Comparison of ENCODE assay signal across 9 cellular contexts in the genomic region with DNA sequence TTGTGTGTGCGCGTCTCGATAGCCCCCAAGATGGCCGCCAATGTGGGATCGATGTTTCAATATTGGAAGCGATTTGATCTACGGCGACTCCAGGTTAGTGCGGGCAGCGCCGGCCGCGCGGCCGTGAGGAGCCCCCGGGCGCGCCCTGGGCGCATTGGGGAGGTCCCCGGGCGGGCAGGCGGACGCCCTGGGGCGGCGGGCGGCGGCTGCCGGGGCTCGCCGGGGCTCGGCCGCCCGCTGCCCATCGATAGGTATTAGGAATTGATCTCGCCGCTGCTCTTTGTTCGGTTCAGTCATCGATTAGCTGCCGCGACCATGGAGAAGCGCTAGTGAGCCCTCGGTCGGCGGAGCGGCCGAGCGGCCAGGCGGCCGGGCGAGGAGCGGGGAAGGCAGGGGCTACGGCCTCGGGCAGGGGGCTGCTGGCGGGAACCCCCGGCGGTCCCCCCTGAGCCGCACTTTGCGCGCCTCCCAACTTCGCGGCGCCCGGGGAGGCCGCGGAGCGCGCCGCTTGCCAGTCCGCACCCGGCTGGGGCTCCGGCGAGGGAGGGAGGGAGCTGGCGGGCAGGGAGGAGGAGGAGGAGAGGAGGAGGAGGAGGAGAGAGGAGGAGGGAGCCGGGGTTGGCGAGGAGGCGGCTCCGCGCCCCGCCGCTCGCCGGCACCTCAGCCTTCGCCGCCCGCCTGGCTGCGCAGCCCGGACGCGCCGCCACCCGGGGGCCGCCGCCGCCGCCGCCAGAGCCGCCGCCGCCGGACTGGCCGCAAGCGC. TPM values are rescaled to one million over a fixed set of nuclear protein-coding genes. Genes with fewer than 3 reads are reported as not detected.
DNase-seq lines count a peak whose midpoint lies in the region; ATAC-seq lines count a peak whose summit lies in the region.
"Had no signal": no experiment of that assay in that cellular context is flagged by ENCODE, and none has a peak within 500 bp of the region (broad histone marks: within the 10 kb centered on the region; RNA-seq: fewer than 3 reads in every experiment).

A gene (plus strand): TSS at position 18 of the 763 bp plus-strand sequence.

- no peaks in the 10 kb centered on the region for H3K4me1 ChIP-seq in right cardiac atrium (ENCODE audit: control insufficient read depth, insufficient read depth, low read length)

- peaks cover 5% of the 10 kb centered on the region for H3K4me1 Mint-ChIP-seq in T-helper 2 cell treated with Interferon-gamma antibody and Interleukin-4, amounts not matched to agents 5 μg/mL and 100 μg/mL, for 36 hours (ENCODE audit: low read depth)
- H3K4me1 Mint-ChIP-seq in stimulated activated naive B cell treated with anti-CD40 and anti-IgM and Interleukin-4, amounts not matched to agents 10 μg/mL and 1 μg/mL and 100 μg/mL, for 72 hours = peaks cover 12 to 28% of the 10 kb centered on the region in 2 donors

- H3K27me3 ChIP-seq in right cardiac atrium (ENCODE audit: control insufficient read depth, insufficient read depth) = peaks cover 4% of the 10 kb centered on the region

- no peaks in the 10 kb centered on the region for H3K36me3 Mint-ChIP-seq in T-helper 2 cell treated with Interferon-gamma antibody and Interleukin-4, amounts not matched to agents 5 μg/mL and 100 μg/mL, for 36 hours (ENCODE audit: low read depth)
- peaks cover 0 to 3% of the 10 kb centered on the region in 2 donors for H3K36me3 Mint-ChIP-seq in stimulated activated naive B cell treated with anti-CD40 and anti-IgM and Interleukin-4, amounts not matched to agents 10 μg/mL and 1 μg/mL and 100 μg/mL, for 72 hours

- no peaks in the 10 kb centered on the region for H3K9me3 Mint-ChIP-seq in T-helper 2 cell treated with Interferon-gamma antibody and Interleukin-4, amounts not matched to agents 5 μg/mL and 100 μg/mL, for 36 hours
- no peaks in the 10 kb centered on the region for H3K9me3 Mint-ChIP-seq in stimulated activated naive B cell treated with anti-CD40 and anti-IgM and Interleukin-4, amounts not matched to agents 10 μg/mL and 1 μg/mL and 100 μg/mL, for 72 hours

- peaks cover 78% of the 10 kb centered on the region for H3K27me3 Mint-ChIP-seq in T-helper 2 cell treated with Interferon-gamma antibody and Interleukin-4, amounts not matched to agents 5 μg/mL and 100 μg/mL, for 36 hours (ENCODE audit: low read depth)
- peaks cover 67 to 75% of the 10 kb centered on the region in 2 donors for H3K27me3 Mint-ChIP-seq in stimulated activated naive B cell treated with anti-CD40 and anti-IgM and Interleukin-4, amounts not matched to agents 10 μg/mL and 1 μg/mL and 100 μg/mL, for 72 hours

- ATAC-seq in right cardiac atrium (no peak), GM19455 (IDR thresholded peaks at IDR 0.05; ENCODE audit: unreplicated experiment) (no peak)
- ATAC-seq in stimulated activated naive B cell treated with anti-CD40 and anti-IgM and Interleukin-4, amounts not matched to agents 10 μg/mL and 1 μg/mL and 100 μg/mL, for 72 hours (replicated peaks) = no peak

- H3K4me3 ChIP-seq in right cardiac atrium (ENCODE audit: low read length) = peak within 1 kb of the TSS; percentile 44

- peak; percentile 17 for DNase-seq in activated CD4-positive, alpha-beta T cell treated with anti-CD3 and anti-CD28 coated beads for 48 hours
- no peak for DNase-seq in activated CD4-positive, alpha-beta T cell treated with anti-CD3 and anti-CD28 coated beads, Interleukin-2, amount 50 U/mL, for 1 hour
- DNase-seq in T-helper 2 cell treated with Interferon-gamma antibody and Interleukin-4, amounts not matched to agents 5 μg/mL and 100 μg/mL, for 36 hours (ENCODE audit: low spot score) = no peak
- DNase-seq in right cardiac atrium (no peak), NCI-H2029 treated with DMSO at 0.1 percent for 48 hours (lab: John Stamatoyannopoulos, UW) (no peak), NCI-H2196 treated with DMSO at 0.1 percent for 48 hours (lab: John Stamatoyannopoulos, UW; ENCODE audit: unreplicated experiment) (no peak)
- DNase-seq in stimulated activated naive B cell treated with anti-CD40 and anti-IgM and Interleukin-4, amounts not matched to agents 10 μg/mL and 1 μg/mL and 100 μg/mL, for 72 hours = no peak
- DNase-seq: NCI-H226 had no signal

- under 1% methylated on average over 102 of the region's 102 CpGs for WGBS in right cardiac atrium

- intact Hi-C loops in right cardiac atrium (cut with DNase I) = no loop called here

- no peaks in the 10 kb centered on the region for H3K9me3 ChIP-seq in right cardiac atrium (ENCODE audit: control insufficient read depth, low read length)

- H3K27ac ChIP-seq in right cardiac atrium (ENCODE audit: low read length) = no peak within 1 kb of the TSS

- peak within 1 kb of the TSS; percentile 56 for H3K4me3 Mint-ChIP-seq in T-helper 2 cell treated with Interferon-gamma antibody and Interleukin-4, amounts not matched to agents 5 μg/mL and 100 μg/mL, for 36 hours
- peak within 1 kb of the TSS; percentile 74 to 77 for H3K4me3 Mint-ChIP-seq in stimulated activated naive B cell treated with anti-CD40 and anti-IgM and Interleukin-4, amounts not matched to agents 10 μg/mL and 1 μg/mL and 100 μg/mL, for 72 hours

- no peak within 1 kb of the TSS for H3K27ac Mint-ChIP-seq in T-helper 2 cell treated with Interferon-gamma antibody and Interleukin-4, amounts not matched to agents 5 μg/mL and 100 μg/mL, for 36 hours
- peak within 1 kb of the TSS; percentile 42 for H3K27ac Mint-ChIP-seq in stimulated activated naive B cell treated with anti-CD40 and anti-IgM and Interleukin-4, amounts not matched to agents 10 μg/mL and 1 μg/mL and 100 μg/mL, for 72 hours

RNA-seq across cellular contexts. Expression of the gene that starts here (rescaled TPM):
- not detected for total RNA-seq in right cardiac atrium
- not detected for polyA plus RNA-seq in right cardiac atrium
